Comparison of ENCODE assay signal across 1 cellular context in genomic region chr21:35169574-35169973, GRCh38.
TF ChIP-seq lines count a peak whose summit lies in the region.

No MANE protein-coding gene starts in this region.

TF ChIP-seq in GM12878, 131 proteins besides CTCF, POLR2A, EP300 and RAD21:
- TF ChIP-seq TAF1 (IDR thresholded peaks at IDR 0.05; ENCODE audit: borderline replicate concordance, low read depth, low read length) (no peak), PML (IDR thresholded peaks at IDR 0.05; ENCODE audit: low read length) (no peak), ZBTB40 (IDR thresholded peaks at IDR 0.05; ENCODE audit: borderline replicate concordance) (peak; percentile 43; the same call in 1 of the 2 replicates)
